In genomic region chr17:80032614-80033171, GRCh38 we compare ENCODE assay signal across 19 cellular contexts. TPM values are rescaled to one million over a fixed set of nuclear protein-coding genes. Genes with fewer than 3 reads are reported as not detected.
DNase-seq lines count a peak whose midpoint lies in the region; ATAC-seq and TF ChIP-seq lines count a peak whose summit lies in the region.
"Had no signal": no experiment of that assay in that cellular context is flagged by ENCODE, and none has a peak within 500 bp of the region (broad histone marks: within the 10 kb centered on the region; RNA-seq: fewer than 3 reads in every experiment).

No MANE protein-coding gene starts in this region.

- H3K9ac ChIP-seq in skeletal muscle satellite cell (ENCODE audit: low read depth, low read length) = no peak overlapping the region
- H3K9ac ChIP-seq: BLaER1 had no signal

- H4K20me1 ChIP-seq in GM23338 (replicated peaks; ENCODE audit: insufficient read depth) = peaks cover 66% of the 10 kb centered on the region

- no peaks in the 10 kb centered on the region for H3K9me3 Mint-ChIP-seq in GM23338
- no peaks in the 10 kb centered on the region for H3K9me3 Mint-ChIP-seq in nephron
- H3K9me3 Mint-ChIP-seq: CD4-positive, alpha-beta memory T cell; HFFc6 had no signal

- H3K27ac Mint-ChIP-seq in GM23338 (no peak overlapping the region), nephron (peak overlapping the region in 1 of 3 experiments; percentile 32)
- H3K27ac Mint-ChIP-seq: HFFc6 had no signal

- H3K27me3 ChIP-seq in GM23338 (ENCODE audit: insufficient read depth) = no peaks in the 10 kb centered on the region
- no peaks in the 10 kb centered on the region for H3K27me3 ChIP-seq in WERI-Rb-1 (ENCODE audit: insufficient read depth, low read depth, severe bottlenecking)
- H3K27me3 ChIP-seq in skeletal muscle satellite cell (ENCODE audit: control insufficient read depth, insufficient read depth, low read length) = no peaks in the 10 kb centered on the region

- H3K4me3 Mint-ChIP-seq in GM23338 (peak overlapping the region; percentile 26; the same call in 1 of the 3 replicates), nephron (peak overlapping the region; percentile 55 to 65 (median 62))
- H3K4me3 Mint-ChIP-seq: CD4-positive, alpha-beta memory T cell; HFFc6 had no signal

- no peak overlapping the region for H2AFZ ChIP-seq in GM23338

- H3K36me3 ChIP-seq in GM23338 (ENCODE audit: insufficient read depth) (peaks cover 2% of the 10 kb centered on the region; the same call in 1 of the 2 replicates), WERI-Rb-1 (peaks cover 37% of the 10 kb centered on the region), skeletal muscle satellite cell (ENCODE audit: insufficient read depth, low read length) (no peaks in the 10 kb centered on the region)
- H3K36me3 ChIP-seq: BLaER1 had no signal

- H3K79me2 ChIP-seq in GM23338 (replicated peaks; ENCODE audit: insufficient read depth) = peaks cover 75% of the 10 kb centered on the region

- H3K9me2 ChIP-seq in GM23338 (ENCODE audit: insufficient read depth) = no peaks in the 10 kb centered on the region

- H3K4me2 ChIP-seq in GM23338 = no peak overlapping the region
- H3K4me2 ChIP-seq in skeletal muscle satellite cell (ENCODE audit: low read length) = peak overlapping the region; percentile 41
- H3K4me2 ChIP-seq: BLaER1 had no signal

- H3K4me1 ChIP-seq in GM23338 (ENCODE audit: insufficient read depth) = peaks cover 31% of the 10 kb centered on the region; the same call in 1 of the 2 replicates
- H3K4me1 ChIP-seq in skeletal muscle satellite cell (ENCODE audit: control insufficient read depth, insufficient read depth, low read length) = peaks cover 59% of the 10 kb centered on the region

- H3F3A ChIP-seq in GM23338 (replicated peaks; ENCODE audit: low read depth) = 0 out of 2 replicates have a peak, but pooled peaks cover 2% of the 10 kb centered on the region

- no peak for DNase-seq in GM23338 (ENCODE audit: low spot score)
- no peak for DNase-seq in WERI-Rb-1
- DNase-seq in HK-2 (ENCODE audit: unreplicated experiment) = no peak
- no peak for DNase-seq in DMS114 treated with DMSO at 0.1 percent for 48 hours (lab: John Stamatoyannopoulos, UW; ENCODE audit: unreplicated experiment)
- DNase-seq in DMS153 (lab: John Stamatoyannopoulos, UW) = no peak
- DNase-seq: Calu3; CD4-positive, alpha-beta memory T cell; DMS79; HFFc6; NCI-H1436; NCI-H2029; NCI-H2171; NCI-H446; NCI-H69 had no signal

- no peak for ATAC-seq in GM23338
- ATAC-seq: Right ventricle myocardium inferior had no signal

- H3K27ac ChIP-seq in GM23338 (ENCODE audit: low read depth) = no peak overlapping the region
- H3K27ac ChIP-seq in WERI-Rb-1 = peak overlapping the region; percentile 91
- H3K27ac ChIP-seq: BLaER1 had no signal

- H3K4me3 ChIP-seq in GM23338 (no peak overlapping the region), WERI-Rb-1 (ENCODE audit: low read depth, low read length) (peak overlapping the region; percentile 36; the same call in 1 of the 2 replicates), skeletal muscle satellite cell (ENCODE audit: low read length) (no peak overlapping the region)
- H3K4me3 ChIP-seq: BLaER1 had no signal

- H3K27me3 Mint-ChIP-seq in GM23338 (ENCODE audit: insufficient read depth, low read depth, poor library complexity) (peaks cover 7% of the 10 kb centered on the region), nephron (ENCODE audit: low read depth) (no peaks in the 10 kb centered on the region)

- TF ChIP-seq CTCF in GM23338 (conservative IDR thresholded peaks at IDR 0.05; ENCODE audit: low read depth in 2 of 2) = no peak
- TF ChIP-seq CTCF in WERI-Rb-1 (IDR thresholded peaks at IDR 0.05; ENCODE audit: low read depth, low read length) = no peak
- no peak for TF ChIP-seq CTCF in nephron (IDR thresholded peaks at IDR 0.05; ENCODE audit: unreplicated experiment in 3 of 3)

- H3K36me3 Mint-ChIP-seq in GM23338 (ENCODE audit: low read depth) (no peaks in the 10 kb centered on the region), nephron (ENCODE audit: low read depth) (peaks cover 5% of the 10 kb centered on the region)
- H3K36me3 Mint-ChIP-seq: CD4-positive, alpha-beta memory T cell had no signal

- H3K4me1 Mint-ChIP-seq in GM23338 (peaks cover 50% of the 10 kb centered on the region), nephron (peaks cover 62% of the 10 kb centered on the region)

- H3K9me3 ChIP-seq in WERI-Rb-1 (ENCODE audit: severe bottlenecking) = no peaks in the 10 kb centered on the region
- no peaks in the 10 kb centered on the region for H3K9me3 ChIP-seq in skeletal muscle satellite cell (replicated peaks; ENCODE audit: low read length)
- H3K9me3 ChIP-seq: BLaER1 had no signal

TF ChIP-seq in GM23338, 12 proteins besides CTCF, POLR2A, EP300 and RAD21 (continues in another document):
- TF ChIP-seq NANOG (IDR thresholded peaks at IDR 0.05; ENCODE audit: borderline replicate concordance) = no peak
- TF ChIP-seq ZNF114 (CRISPR knock-in tag; IDR thresholded peaks at IDR 0.05) = no peak
- no peak for TF ChIP-seq EZH2 (IDR thresholded peaks at IDR 0.05; ENCODE audit: low read depth, unreplicated experiment)
- TF ChIP-seq REST (IDR thresholded peaks at IDR 0.05; ENCODE audit: unreplicated experiment) = no peak
- no peak for TF ChIP-seq JUNB (IDR thresholded peaks at IDR 0.05; ENCODE audit: unreplicated experiment)

RNA-seq across cellular contexts. Expression of gene TBC1D16, which starts 3.0 kb away (rescaled TPM):
- total RNA-seq in GM23338 (2014; rRNA removed; shearing (Covaris generic)) = 93.5 and 104 TPM in 2 replicates
- 15.2 and 16.7 TPM in 2 replicates for polyA plus RNA-seq in GM23338 (2016; fragmentation: Nextera tagmentation; extraction: Ambion mirVana)
- total RNA-seq in skeletal muscle satellite cell (2012; rRNA removed) = 49.1 and 59.3 TPM in 2 replicates

RNA-seq across cellular contexts. Expression of gene CCDC40, which starts 3.7 kb away (rescaled TPM):
- 7.1 and 8.1 TPM in 2 replicates for total RNA-seq in GM23338 (2014; rRNA removed; shearing (Covaris generic))
- polyA plus RNA-seq in GM23338 (2016; fragmentation: Nextera tagmentation; extraction: Ambion mirVana) = 6.7 and 7.6 TPM in 2 replicates
- total RNA-seq in skeletal muscle satellite cell (2012; rRNA removed) = 2.0 and 2.8 TPM in 2 replicates
- total RNA-seq: OCI-LY7 had no signal
- polyA plus RNA-seq: CD4-positive, alpha-beta memory T cell had no signal
